In the genomic region with DNA sequence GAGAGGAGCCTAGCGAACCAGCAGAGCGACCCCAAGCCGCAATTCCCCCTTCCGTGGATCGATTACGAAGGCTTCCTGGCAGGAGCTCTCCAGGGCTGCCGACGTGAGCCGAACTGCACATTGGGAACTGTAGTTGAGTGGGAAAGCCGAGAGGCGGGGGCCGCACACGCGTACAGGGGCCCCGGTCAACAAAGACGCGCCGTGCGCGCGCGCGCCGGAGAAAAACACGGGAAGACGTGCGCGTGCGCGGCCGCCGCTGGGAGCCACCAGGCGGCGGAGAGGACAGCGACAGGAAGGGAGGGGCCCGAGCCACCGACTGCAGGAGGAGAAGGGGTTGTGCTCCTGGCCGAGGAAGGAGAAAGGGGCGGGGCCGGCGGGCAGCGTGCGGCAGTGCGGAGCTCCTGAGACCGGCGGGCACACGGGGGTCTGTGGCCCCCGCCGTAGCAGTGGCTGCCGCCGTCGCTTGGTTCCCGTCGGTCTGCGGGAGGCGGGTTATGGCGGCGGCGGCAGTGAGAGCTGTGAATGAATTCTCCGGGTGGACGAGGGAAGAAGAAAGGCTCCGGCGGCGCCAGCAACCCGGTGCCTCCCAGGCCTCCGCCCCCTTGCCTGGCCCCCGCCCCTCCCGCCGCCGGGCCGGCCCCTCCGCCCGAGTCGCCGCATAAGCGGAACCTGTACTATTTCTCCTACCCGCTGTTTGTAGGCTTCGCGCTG, we compare ENCODE assay signal across 8 cellular contexts. TPM values are rescaled to one million over a fixed set of nuclear protein-coding genes. Genes with fewer than 3 reads are reported as not detected.
A peak's percentile ranks its signal among the peaks of the same experiment; 100 is the strongest.
DNase-seq lines count a peak whose midpoint lies in the region; ATAC-seq and TF ChIP-seq lines count a peak whose summit lies in the region.

Gene SPAST, plus strand, starts transcription at position 247 of the 711 bp plus-strand sequence. Its CDS starts 276 bp downstream, at position 523.

- H3K36me3 ChIP-seq in breast epithelium: no peaks in the 10 kb centered on the region
- no peaks in the 10 kb centered on the region for H3K36me3 ChIP-seq in skeletal muscle tissue (ENCODE audit: control insufficient read depth in 3 of 3, insufficient read depth in 3 of 3, low read length in 3 of 3)

- no peaks in the 10 kb centered on the region for H3K27me3 ChIP-seq in breast epithelium
- no peaks in the 10 kb centered on the region for H3K27me3 ChIP-seq in skeletal muscle tissue (ENCODE audit: control insufficient read depth in 3 of 3, insufficient read depth in 3 of 3, low read length in 3 of 3)

- ATAC-seq in GM18873 (IDR thresholded peaks at IDR 0.05; ENCODE audit: low FRiP score, unreplicated experiment) (peak; percentile 93), HG03139 (IDR thresholded peaks at IDR 0.05; ENCODE audit: unreplicated experiment) (peak; percentile 96)

- DNase-seq in AG08395 (ENCODE audit: low spot score): peak; percentile 99
- DNase-seq in NCI-H2196 treated with DMSO at 0.1 percent for 48 hours (lab: John Stamatoyannopoulos, UW; ENCODE audit: unreplicated experiment): peak; percentile 94
- DNase-seq in breast epithelium (ENCODE audit: low spot score in 2 of 2): peak; percentile 95

- intact Hi-C loops in breast epithelium (cut with DNase I; ENCODE audit: low total_unique reads): no loop called here

- H3K4me3 ChIP-seq in breast epithelium (peak within 1 kb of the TSS; percentile 85), iPS-18c (ENCODE audit: insufficient read depth, low read depth, low read length) (peak within 1 kb of the TSS; percentile 87), skeletal muscle tissue (ENCODE audit: low read length in 3 of 3) (peak within 1 kb of the TSS; percentile 76 to 96 (median 88))

- peak within 1 kb of the TSS; percentile 77 to 93 (median 88) for H3K9ac ChIP-seq in skeletal muscle tissue (ENCODE audit: low read depth in 1 of 3, low read length in 3 of 3)

- H3K9me3 ChIP-seq in breast epithelium (no peaks in the 10 kb centered on the region), iPS-18c (ENCODE audit: control insufficient read depth, insufficient read depth, low read length) (no peaks in the 10 kb centered on the region), skeletal muscle tissue (ENCODE audit: control insufficient read depth in 3 of 3, low read length in 3 of 3) (no peaks in the 10 kb centered on the region)

- H3K27ac ChIP-seq in VCaP (peak within 1 kb of the TSS; percentile 85), breast epithelium (peak within 1 kb of the TSS; percentile 85), skeletal muscle tissue (ENCODE audit: low read depth, low read length) (peak within 1 kb of the TSS; percentile 83)

- peak; percentile 53 for TF ChIP-seq POLR2A in breast epithelium (IDR thresholded peaks at IDR 0.05)

- H3K4me1 ChIP-seq in breast epithelium: no peaks in the 10 kb centered on the region
- peaks cover 2 to 11% (median 11%) of the 10 kb centered on the region in 3 donors for H3K4me1 ChIP-seq in skeletal muscle tissue (ENCODE audit: control insufficient read depth in 3 of 3, insufficient read depth in 3 of 3, low read length in 3 of 3)

- TF ChIP-seq CTCF in VCaP (conservative IDR thresholded peaks at IDR 0.05): peak; percentile 45
- peak; percentile 31 to 90 (median 87) for TF ChIP-seq CTCF in breast epithelium (IDR thresholded peaks at IDR 0.05)

RNA-seq across cellular contexts. Expression of gene SPAST, which starts in this region (rescaled TPM):
- total RNA-seq in breast epithelium (10 to 100 TPM; 16.3 to 30.9 (median 21.3) TPM), skeletal muscle tissue (39.7 TPM)

Comparison
In these comparisons a context has a peak if more than half of its experiments do, and no peak if none do; other contexts are left out.
1. Peak in every context shown above with its lines: DNase-seq, ATAC-seq, H3K4me3 ChIP-seq and H3K27ac ChIP-seq.